Comparison of ENCODE assay signal across 1 cellular context in the genomic region with DNA sequence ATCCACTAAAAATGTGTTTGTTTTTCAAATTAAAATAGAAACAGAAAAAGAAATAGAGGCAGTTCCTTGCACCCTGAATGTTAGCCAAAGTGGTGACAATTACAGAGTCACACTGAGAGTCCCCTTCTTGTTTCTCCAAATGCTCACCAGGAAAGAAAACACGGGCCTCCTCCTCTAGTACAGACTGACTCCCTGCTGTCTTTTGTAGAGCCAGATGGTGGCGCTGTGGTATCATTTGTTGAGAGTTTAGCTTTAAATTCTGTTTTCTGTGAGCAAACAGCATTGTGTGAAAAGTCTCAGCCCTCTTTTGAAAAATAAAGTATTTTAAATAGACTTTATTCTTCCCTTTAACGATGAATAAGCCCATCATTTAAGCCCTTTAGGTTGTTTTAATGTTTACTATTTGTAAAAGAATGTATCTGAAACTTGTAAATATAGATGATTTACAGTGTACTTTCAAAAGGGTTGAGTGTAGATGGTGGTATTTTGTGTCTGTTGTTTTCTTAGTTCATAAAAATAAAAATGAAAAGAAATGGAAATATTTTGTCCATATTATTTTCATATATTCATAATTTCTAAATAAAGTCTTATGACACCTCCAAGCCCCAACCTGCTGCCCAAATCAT.
TF ChIP-seq lines count a peak whose summit lies in the region.

No MANE protein-coding gene starts in this region.

TF ChIP-seq in H1, 55 proteins besides CTCF, POLR2A, EP300 and RAD21:
- TF ChIP-seq, protein P1, sequence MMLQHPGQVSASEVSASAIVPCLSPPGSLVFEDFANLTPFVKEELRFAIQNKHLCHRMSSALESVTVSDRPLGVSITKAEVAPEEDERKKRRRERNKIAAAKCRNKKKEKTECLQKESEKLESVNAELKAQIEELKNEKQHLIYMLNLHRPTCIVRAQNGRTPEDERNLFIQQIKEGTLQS (IDR thresholded peaks at IDR 0.05; ENCODE audit: insufficient read depth, low read depth, low read length) = no peak
- no peak for TF ChIP-seq SIX5 (IDR thresholded peaks at IDR 0.05; ENCODE audit: low read depth, low read length)
- TF ChIP-seq SRF (IDR thresholded peaks at IDR 0.05; ENCODE audit: low read depth, low read length) = no peak
- no peak for TF ChIP-seq RNF2 (IDR thresholded peaks at IDR 0.05; ENCODE audit: borderline replicate concordance, low read depth, low read length, missing control alignments, poor library complexity, severe bottlenecking)
- TF ChIP-seq HDAC2 (IDR thresholded peaks at IDR 0.05; ENCODE audit: borderline replicate concordance in 1 of 2, low read depth in 2 of 2, low read length in 2 of 2) = no peak
- no peak for TF ChIP-seq BACH1 (IDR thresholded peaks at IDR 0.05; ENCODE audit: low read length)
- no peak for TF ChIP-seq SP4 (IDR thresholded peaks at IDR 0.05; ENCODE audit: low read length)
- TF ChIP-seq KDM5A (IDR thresholded peaks at IDR 0.05; ENCODE audit: low read length) = no peak
- no peak for TF ChIP-seq JUND (IDR thresholded peaks at IDR 0.05; ENCODE audit: low read length)
- no peak for TF ChIP-seq TCF12 (IDR thresholded peaks at IDR 0.05; ENCODE audit: low read depth, low read length)
- no peak for TF ChIP-seq ZNF274 (IDR thresholded peaks at IDR 0.05; ENCODE audit: borderline replicate concordance, extremely low read depth, low read length)
- no peak for TF ChIP-seq SIRT6 (IDR thresholded peaks at IDR 0.05; ENCODE audit: low read length)
- no peak for TF ChIP-seq TBP (IDR thresholded peaks at IDR 0.05; ENCODE audit: low read depth, low read length)
- no peak for TF ChIP-seq CREB1 (IDR thresholded peaks at IDR 0.05)
- TF ChIP-seq, protein P2, sequence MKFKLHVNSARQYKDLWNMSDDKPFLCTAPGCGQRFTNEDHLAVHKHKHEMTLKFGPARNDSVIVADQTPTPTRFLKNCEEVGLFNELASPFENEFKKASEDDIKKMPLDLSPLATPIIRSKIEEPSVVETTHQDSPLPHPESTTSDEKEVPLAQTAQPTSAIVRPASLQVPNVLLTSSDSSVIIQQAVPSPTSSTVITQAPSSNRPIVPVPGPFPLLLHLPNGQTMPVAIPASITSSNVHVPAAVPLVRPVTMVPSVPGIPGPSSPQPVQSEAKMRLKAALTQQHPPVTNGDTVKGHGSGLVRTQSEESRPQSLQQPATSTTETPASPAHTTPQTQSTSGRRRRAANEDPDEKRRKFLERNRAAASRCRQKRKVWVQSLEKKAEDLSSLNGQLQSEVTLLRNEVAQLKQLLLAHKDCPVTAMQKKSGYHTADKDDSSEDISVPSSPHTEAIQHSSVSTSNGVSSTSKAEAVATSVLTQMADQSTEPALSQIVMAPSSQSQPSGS (IDR thresholded peaks at IDR 0.05; ENCODE audit: low read length) = no peak
TF ChIP-seq in H1: peak in this region for 0.
